Comparison of ENCODE assay signal across 8 cellular contexts in the genomic region with DNA sequence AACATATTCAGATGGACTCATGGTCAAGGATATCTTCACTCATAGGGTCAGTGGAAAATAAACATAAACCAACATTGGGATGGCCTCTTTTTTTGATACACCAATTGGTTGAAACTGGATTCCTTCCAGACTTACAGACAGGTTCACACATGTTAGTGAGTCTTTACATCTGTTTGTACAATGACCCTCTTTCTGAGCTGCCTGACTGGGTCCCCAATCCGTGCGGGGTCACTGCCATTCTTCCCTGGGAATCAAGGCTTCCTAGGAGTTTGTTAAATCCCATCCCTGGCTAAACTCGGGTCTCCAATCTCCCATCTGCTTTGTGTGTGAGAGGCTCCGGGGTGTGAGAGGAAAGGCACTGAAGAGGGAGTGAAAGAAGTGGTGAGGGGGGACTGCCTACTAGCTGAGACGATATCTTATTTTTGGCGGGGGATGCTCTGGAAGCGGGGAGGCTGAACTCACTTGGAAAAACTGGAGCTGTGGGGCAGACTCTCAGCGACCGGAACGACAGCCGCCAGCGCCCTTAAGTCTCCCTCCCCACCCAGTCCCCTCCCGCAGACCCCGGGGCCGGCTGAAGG. TPM values are rescaled to one million over a fixed set of nuclear protein-coding genes. Genes with fewer than 3 reads are reported as not detected.
DNase-seq lines count a peak whose midpoint lies in the region; ATAC-seq and TF ChIP-seq lines count a peak whose summit lies in the region.

No MANE protein-coding gene starts in this region.

- peaks cover 2% of the 10 kb centered on the region for H3K27me3 Mint-ChIP-seq in T-helper 1 cell treated with Interleukin-12 subunit alpha and Interleukin-12 subunit beta and Interleukin-4 antibody, amounts not matched to agents 30 μg/mL and 1 μg/mL, for 36 hours (ENCODE audit: low read depth)
- H3K27me3 Mint-ChIP-seq in endothelial cell (ENCODE audit: unreplicated experiment) (peaks cover 6% of the 10 kb centered on the region), nephron progenitor cell (ENCODE audit: low read depth, poor library complexity) (no peaks in the 10 kb centered on the region)

- no peak for TF ChIP-seq POLR2A in Peyer's patch (IDR thresholded peaks at IDR 0.05)

- peaks cover 0 to 7% (median 0%) of the 10 kb centered on the region in 4 donors for H3K4me1 ChIP-seq in Peyer's patch

- peak; percentile 40 for ATAC-seq in HG02884 (IDR thresholded peaks at IDR 0.05; ENCODE audit: unreplicated experiment)

- DNase-seq in T-helper 1 cell (no peak), Peyer's patch (no peak), endothelial cell (ENCODE audit: low spot score) (no peak), nephron progenitor cell (no peak), NCI-H1048 (lab: John Stamatoyannopoulos, UW) (no peak), NCI-H2029 (lab: John Stamatoyannopoulos, UW) (no peak)

- H3K27ac Mint-ChIP-seq in T-helper 1 cell treated with Interleukin-12 subunit alpha and Interleukin-12 subunit beta and Interleukin-4 antibody, amounts not matched to agents 30 μg/mL and 1 μg/mL, for 36 hours = peak overlapping the region; percentile 97
- H3K27ac Mint-ChIP-seq in endothelial cell (ENCODE audit: unreplicated experiment) (peak overlapping the region; percentile 83), nephron progenitor cell (peak overlapping the region; percentile 99)

- peaks cover 2% of the 10 kb centered on the region for H3K9me3 Mint-ChIP-seq in T-helper 1 cell treated with Interleukin-12 subunit alpha and Interleukin-12 subunit beta and Interleukin-4 antibody, amounts not matched to agents 30 μg/mL and 1 μg/mL, for 36 hours
- H3K9me3 Mint-ChIP-seq in endothelial cell (ENCODE audit: unreplicated experiment) (no peaks in the 10 kb centered on the region), nephron progenitor cell (peaks cover 16% of the 10 kb centered on the region)

- peak overlapping the region; percentile 45 to 78 (median 65) for H3K27ac ChIP-seq in Peyer's patch

- no peaks in the 10 kb centered on the region for H3K9me3 ChIP-seq in Peyer's patch

- H3K4me3 ChIP-seq in Peyer's patch = peak overlapping the region; percentile 54 to 76 (median 62)

- H3K4me3 Mint-ChIP-seq in T-helper 1 cell treated with Interleukin-12 subunit alpha and Interleukin-12 subunit beta and Interleukin-4 antibody, amounts not matched to agents 30 μg/mL and 1 μg/mL, for 36 hours = peak overlapping the region; percentile 99
- H3K4me3 Mint-ChIP-seq in endothelial cell (ENCODE audit: unreplicated experiment) = peak overlapping the region; percentile 98
- peak overlapping the region; percentile 99 for H3K4me3 Mint-ChIP-seq in nephron progenitor cell

- peaks cover 14% of the 10 kb centered on the region for H3K36me3 Mint-ChIP-seq in T-helper 1 cell treated with Interleukin-12 subunit alpha and Interleukin-12 subunit beta and Interleukin-4 antibody, amounts not matched to agents 30 μg/mL and 1 μg/mL, for 36 hours (ENCODE audit: low read depth)
- H3K36me3 Mint-ChIP-seq in endothelial cell (ENCODE audit: low read depth, unreplicated experiment) = peaks cover 12% of the 10 kb centered on the region
- H3K36me3 Mint-ChIP-seq in nephron progenitor cell (ENCODE audit: low read depth) = peaks cover 21% of the 10 kb centered on the region

- no peaks in the 10 kb centered on the region for H3K36me3 ChIP-seq in Peyer's patch

- TF ChIP-seq CTCF in Peyer's patch (IDR thresholded peaks at IDR 0.05) (no peak), endothelial cell (IDR thresholded peaks at IDR 0.05; ENCODE audit: unreplicated experiment) (no peak), nephron progenitor cell (IDR thresholded peaks at IDR 0.05) (no peak)

- peaks cover 24% of the 10 kb centered on the region for H3K4me1 Mint-ChIP-seq in T-helper 1 cell treated with Interleukin-12 subunit alpha and Interleukin-12 subunit beta and Interleukin-4 antibody, amounts not matched to agents 30 μg/mL and 1 μg/mL, for 36 hours (ENCODE audit: low read depth)
- H3K4me1 Mint-ChIP-seq in endothelial cell (ENCODE audit: unreplicated experiment) (peaks cover 14% of the 10 kb centered on the region), nephron progenitor cell (peaks cover 24% of the 10 kb centered on the region)

- no peaks in the 10 kb centered on the region for H3K27me3 ChIP-seq in Peyer's patch

RNA-seq across cellular contexts. Expression of gene STARD6, which starts 0.5 kb away (rescaled TPM):
- not detected for total RNA-seq in Peyer's patch
- 0.54 TPM for total RNA-seq in endothelial cell (ENCODE audit: unreplicated experiment)

RNA-seq across cellular contexts. Expression of gene C18orf54, which starts 0.5 kb away (rescaled TPM):
- total RNA-seq in Peyer's patch (1 to 10 TPM in 3 of 4 donors, under 1 TPM in 1; 0.57 to 2.5 (median 1.4) TPM), endothelial cell (ENCODE audit: unreplicated experiment) (19.2 TPM)
